ENCODE assay signal across 8 cellular contexts in the genomic region with DNA sequence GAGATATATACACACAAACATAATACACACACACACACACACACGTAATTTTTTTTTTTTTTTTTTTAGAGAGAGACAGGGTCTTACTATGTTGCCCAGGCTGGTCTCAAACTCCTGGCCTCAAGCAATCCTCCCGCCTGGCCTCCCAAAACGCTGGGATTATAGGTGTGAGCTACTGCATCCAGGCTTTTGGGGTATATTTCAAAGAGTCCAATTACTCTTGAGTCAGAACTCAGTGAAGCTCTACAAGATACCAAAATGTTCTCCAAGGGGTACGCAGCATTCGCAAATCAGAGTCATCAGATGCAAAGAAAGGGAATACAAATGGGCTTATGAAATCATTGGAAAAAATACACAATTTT.
DNase-seq lines count a peak whose midpoint lies in the region; ATAC-seq and TF ChIP-seq lines count a peak whose summit lies in the region.

No MANE protein-coding gene starts in this region.

- H3K4me3 ChIP-seq in adipocyte (ENCODE audit: low read length): no peak overlapping the region

- no peaks in the 10 kb centered on the region for H3K36me3 ChIP-seq in adipocyte (ENCODE audit: control insufficient read depth, insufficient read depth, low read length, severe bottlenecking)

- H3K9me3 Mint-ChIP-seq in nephron progenitor cell: no peaks in the 10 kb centered on the region

- no peak overlapping the region for H3K4me3 Mint-ChIP-seq in nephron progenitor cell

- H3K9me3 ChIP-seq in adipocyte (ENCODE audit: control insufficient read depth, low read length): no peaks in the 10 kb centered on the region

- no peak for TF ChIP-seq CTCF in nephron progenitor cell (IDR thresholded peaks at IDR 0.05)

- peaks cover 41% of the 10 kb centered on the region for H3K4me1 ChIP-seq in adipocyte (ENCODE audit: control insufficient read depth, insufficient read depth, low read length)

- no peaks in the 10 kb centered on the region for H3K27me3 ChIP-seq in adipocyte (replicated peaks; ENCODE audit: control insufficient read depth, insufficient read depth, low read length)

- H3K4me1 Mint-ChIP-seq in nephron progenitor cell: peaks cover 72% of the 10 kb centered on the region

- H3K9ac ChIP-seq in adipocyte (ENCODE audit: low read length): peak overlapping the region; percentile 47

- peak; percentile 16 for ATAC-seq in GM18502 (IDR thresholded peaks at IDR 0.05; ENCODE audit: poor library complexity, unreplicated experiment)
- ATAC-seq in HG02798 (IDR thresholded peaks at IDR 0.05; ENCODE audit: poor library complexity, unreplicated experiment): peak; percentile 1

- no peak for DNase-seq in adipocyte (ENCODE audit: low read depth)
- no peak for DNase-seq in nephron progenitor cell
- no peak for DNase-seq in NAMALWA (ENCODE audit: low spot score)
- DNase-seq in activated CD4-positive, alpha-beta T cell treated with anti-CD3 and anti-CD28 coated beads, Interleukin-2, amount 50 U/mL, for 1 hour: no peak
- no peak for DNase-seq in EL
- no peak for DNase-seq in DMS53 treated with DMSO at 0.1 percent for 48 hours (lab: John Stamatoyannopoulos, UW; ENCODE audit: unreplicated experiment)

- peaks cover under 1% of the 10 kb centered on the region for H3K27me3 Mint-ChIP-seq in nephron progenitor cell (ENCODE audit: low read depth, poor library complexity)

- no peaks in the 10 kb centered on the region for H3K36me3 Mint-ChIP-seq in nephron progenitor cell (ENCODE audit: low read depth)

- H3K27ac Mint-ChIP-seq in nephron progenitor cell: peak overlapping the region; percentile 2
